ENCODE assay signal across 12 cellular contexts in the genomic region with DNA sequence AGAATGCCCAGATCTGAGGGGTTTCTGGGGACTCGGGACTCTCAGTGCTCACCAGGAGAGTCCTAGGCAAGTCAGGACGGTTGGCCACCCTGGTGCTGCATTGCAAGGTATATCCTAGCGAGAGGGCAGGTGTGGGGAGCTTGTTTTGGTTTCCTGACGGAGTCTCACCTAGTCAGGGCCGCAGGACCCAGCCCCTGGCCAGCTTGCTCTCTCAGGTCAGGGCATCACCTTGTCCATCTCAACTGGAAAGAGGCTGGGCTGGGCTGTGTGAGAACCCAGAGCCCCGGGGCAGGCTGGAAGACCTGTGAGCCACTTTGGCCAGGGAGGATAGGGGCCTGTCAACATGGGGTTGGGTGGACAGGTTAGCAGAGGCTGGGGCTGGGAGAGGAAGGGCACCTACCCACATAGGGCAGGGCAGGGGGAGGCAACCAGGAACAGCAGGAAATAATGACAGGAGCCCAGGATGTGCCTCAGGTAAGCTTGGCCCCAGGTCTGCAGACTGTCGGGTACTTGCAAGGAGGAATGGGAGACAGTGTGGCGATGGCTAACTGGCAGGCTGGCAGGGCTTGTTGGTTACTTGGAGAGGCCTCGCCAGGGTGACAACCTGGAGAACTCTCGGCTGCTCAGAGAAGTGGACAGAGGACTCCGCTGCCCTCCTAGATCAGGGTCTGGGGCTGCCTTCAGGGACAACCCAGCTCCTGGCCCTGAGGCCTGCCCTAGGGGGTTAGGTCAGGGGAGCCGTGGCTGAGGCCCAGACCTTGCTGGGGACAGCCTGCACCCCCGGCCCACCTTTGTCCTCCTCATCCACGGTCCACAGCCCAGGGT. TPM values are rescaled to one million over a fixed set of nuclear protein-coding genes. Genes with fewer than 3 reads are reported as not detected.
DNase-seq lines count a peak whose midpoint lies in the region; ATAC-seq, FAIRE-seq and TF ChIP-seq lines count a peak whose summit lies in the region.
"Had no signal": no experiment of that assay in that cellular context is flagged by ENCODE, and none has a peak within 500 bp of the region (broad histone marks: within the 10 kb centered on the region; RNA-seq: fewer than 3 reads in every experiment).

No MANE protein-coding gene starts in this region.

- H3K27me3 ChIP-seq in HepG2 (ENCODE audit: control insufficient read depth in 1 of 2, insufficient read depth in 2 of 2, low read length in 2 of 2) (no peaks in the 10 kb centered on the region), right lobe of liver (no peaks in the 10 kb centered on the region), vagina (no peaks in the 10 kb centered on the region)
- H3K27me3 ChIP-seq: pancreas had no signal

- CTCF ChIA-PET in HepG2 (lab: Yijun Ruan, JAX; ENCODE audit: low intra/inter-chr PET ratio, low total read pairs): no interaction called here

- TF ChIP-seq POLR2A in HepG2 (IDR thresholded peaks at IDR 0.05; ENCODE audit: insufficient read depth in 1 of 2, low read depth in 2 of 2, low read length in 2 of 2) (no peak), right lobe of liver (IDR thresholded peaks at IDR 0.05) (no peak), vagina (IDR thresholded peaks at IDR 0.05) (no peak)

- intact Hi-C loops in HepG2 (cut with micrococcal nuclease; ENCODE audit: unreplicated experiment) (loop anchor here (10.0 kb wide), 1 partner anchor 99 kb away; no protein-coding TSS in a partner anchor), right lobe of liver (cut with DNase I) (loop anchor here (5.0 to 10.0 kb wide), 2 partner anchors 51 to 99 kb away; partner anchors contain the start of gene DDIT4 (in 1 of the 2)), vagina (cut with DNase I) (loop anchor here (5.0 kb wide), 3 partner anchors 46 to 106 kb away; partner anchors contain the start of genes ANAPC16 and ASCC1)
- intact Hi-C loops in activated T-helper 1 cell treated with anti-CD3 and anti-CD28 coated beads, Interleukin-12 subunit alpha, Interleukin-12 subunit beta, Interleukin-2, Interleukin-4 antibody, amounts not matched to agents 30 ng/mL and 10 ng/mL and 1 ng/mL, durations not matched to agents 14 hours and 24 hours and 36 hours (cut with micrococcal nuclease): no loop called here

- TF ChIP-seq RAD21 in HepG2 (CRISPR knock-in tag; IDR thresholded peaks at IDR 0.05): no peak

- TF ChIP-seq CTCF in HepG2 (CRISPR knock-in tag; IDR thresholded peaks at IDR 0.05) (no peak), right lobe of liver (IDR thresholded peaks at IDR 0.05) (no peak), vagina (IDR thresholded peaks at IDR 0.05) (no peak)

- ATAC-seq in HepG2: no peak
- ATAC-seq in right lobe of liver: no peak
- no peak for ATAC-seq in memory B cell (ENCODE audit: low read depth)
- ATAC-seq: GM12878, pancreas had no signal

- H3K4me1 ChIP-seq in HepG2 (ENCODE audit: insufficient read depth, low read length): peaks cover 86% of the 10 kb centered on the region
- peaks cover 0 to 42% (median 19%) of the 10 kb centered on the region in 4 donors for H3K4me1 ChIP-seq in right lobe of liver
- H3K4me1 ChIP-seq in vagina: peaks cover 86% of the 10 kb centered on the region

- H3K79me2 ChIP-seq in HepG2 (ENCODE audit: insufficient read depth, low read length): no peaks in the 10 kb centered on the region

- no peak overlapping the region for H3K4me3 ChIP-seq in HepG2 (replicated peaks in 1 of 3; ENCODE audit: insufficient read depth in 1 of 3, low read depth in 2 of 3, low read length in 3 of 3)
- H3K4me3 ChIP-seq in right lobe of liver: no peak overlapping the region
- H3K4me3 ChIP-seq in vagina: no peak overlapping the region
- H3K4me3 ChIP-seq: GM12878, pancreas had no signal

- no peaks in the 10 kb centered on the region for H3K9me3 Mint-ChIP-seq in activated T-helper 1 cell treated with anti-CD3 and anti-CD28 coated beads, Interleukin-12 subunit alpha, Interleukin-12 subunit beta, Interleukin-2, Interleukin-4 antibody, amounts not matched to agents 30 ng/mL and 10 ng/mL and 1 ng/mL, durations not matched to agents 14 hours and 24 hours and 36 hours
- no peaks in the 10 kb centered on the region for H3K9me3 Mint-ChIP-seq in memory B cell

- no peak overlapping the region for H3K4me2 ChIP-seq in HepG2 (ENCODE audit: low read depth, low read length)

- no peak for FAIRE-seq in HepG2 (lab: Jason Lieb, UNC)
- FAIRE-seq: GM12878, pancreas had no signal

- no peak overlapping the region for H3K9ac ChIP-seq in HepG2 (ENCODE audit: insufficient read depth, low read depth, low read length)

- no peaks in the 10 kb centered on the region for H3K27me3 Mint-ChIP-seq in activated T-helper 1 cell treated with anti-CD3 and anti-CD28 coated beads, Interleukin-12 subunit alpha, Interleukin-12 subunit beta, Interleukin-2, Interleukin-4 antibody, amounts not matched to agents 30 ng/mL and 10 ng/mL and 1 ng/mL, durations not matched to agents 14 hours and 24 hours and 36 hours (ENCODE audit: insufficient read depth)
- no peaks in the 10 kb centered on the region for H3K27me3 Mint-ChIP-seq in memory B cell

- TF ChIP-seq EP300 in HepG2 (IDR thresholded peaks at IDR 0.05; ENCODE audit: low read depth in 2 of 2, low read length in 2 of 2) (no peak), HepG2 (CRISPR knock-in tag; IDR thresholded peaks at IDR 0.05; ENCODE audit: borderline replicate concordance) (no peak)

- H3K36me3 Mint-ChIP-seq in activated T-helper 1 cell treated with anti-CD3 and anti-CD28 coated beads, Interleukin-12 subunit alpha, Interleukin-12 subunit beta, Interleukin-2, Interleukin-4 antibody, amounts not matched to agents 30 ng/mL and 10 ng/mL and 1 ng/mL, durations not matched to agents 14 hours and 24 hours and 36 hours (ENCODE audit: low read depth): peaks cover 6% of the 10 kb centered on the region
- no peaks in the 10 kb centered on the region for H3K36me3 Mint-ChIP-seq in memory B cell

- 76% methylated on average over 10 of the region's 14 CpGs for WGBS in HepG2 (ENCODE audit: low lambda C conversion rate)
- no CpG with 5 or more reads among the region's 14 CpGs for WGBS in right lobe of liver (ENCODE audit: insufficient coverage, low coverage, low lambda C conversion rate, missing lambda C conversion rate)

- DNase-seq in HepG2 (ENCODE audit: low spot score): no peak
- DNase-seq in right lobe of liver: no peak
- no peak for DNase-seq in activated T-helper 1 cell treated with anti-CD3 and anti-CD28 coated beads, Interleukin-12 subunit alpha, Interleukin-12 subunit beta, Interleukin-2, Interleukin-4 antibody, amounts not matched to agents 30 ng/mL and 10 ng/mL and 1 ng/mL, durations not matched to agents 14 hours and 24 hours and 36 hours (ENCODE audit: low spot score)
- no peak for DNase-seq in memory B cell (ENCODE audit: low spot score in 2 of 2)
- DNase-seq in vagina (ENCODE audit: extremely low spot score in 2 of 2): no peak
- no peak for DNase-seq in NCI-H187 (lab: John Stamatoyannopoulos, UW)
- DNase-seq in NOMO-1 treated with dmso at 0.1 percent for 144 hours (lab: John Stamatoyannopoulos, UW; ENCODE audit: unreplicated experiment): no peak
- no peak for DNase-seq in SIG-M5 (lab: John Stamatoyannopoulos, UW)
- DNase-seq: anterior cingulate cortex, NCI-H2081 had no signal

- no peak overlapping the region for H2AFZ ChIP-seq in HepG2 (ENCODE audit: low read length)

- POLR2A ChIA-PET in HepG2 (lab: Yijun Ruan, JAX): interaction anchor here (1.3 to 8.1 kb wide), 4 partner anchors 9 to 63 kb away, joined by 4 to 322 read pairs (median 110); partner anchors contain the start of gene DDIT4

- peaks cover 62% of the 10 kb centered on the region for H3K4me1 Mint-ChIP-seq in activated T-helper 1 cell treated with anti-CD3 and anti-CD28 coated beads, Interleukin-12 subunit alpha, Interleukin-12 subunit beta, Interleukin-2, Interleukin-4 antibody, amounts not matched to agents 30 ng/mL and 10 ng/mL and 1 ng/mL, durations not matched to agents 14 hours and 24 hours and 36 hours (ENCODE audit: low read depth)
- peaks cover 36% of the 10 kb centered on the region for H3K4me1 Mint-ChIP-seq in memory B cell

- in situ Hi-C loops in HepG2 (cut with HindIII; ENCODE audit: extremely low pct_ligation_motif_present, low pct_unique_long_range_greater_than_20kb): no loop called here

- H3K27ac Mint-ChIP-seq in activated T-helper 1 cell treated with anti-CD3 and anti-CD28 coated beads, Interleukin-12 subunit alpha, Interleukin-12 subunit beta, Interleukin-2, Interleukin-4 antibody, amounts not matched to agents 30 ng/mL and 10 ng/mL and 1 ng/mL, durations not matched to agents 14 hours and 24 hours and 36 hours: peak overlapping the region; percentile 98
- H3K27ac Mint-ChIP-seq in memory B cell: no peak overlapping the region

- peak overlapping the region; percentile 22 for H3K4me3 Mint-ChIP-seq in activated T-helper 1 cell treated with anti-CD3 and anti-CD28 coated beads, Interleukin-12 subunit alpha, Interleukin-12 subunit beta, Interleukin-2, Interleukin-4 antibody, amounts not matched to agents 30 ng/mL and 10 ng/mL and 1 ng/mL, durations not matched to agents 14 hours and 24 hours and 36 hours
- H3K4me3 Mint-ChIP-seq in memory B cell: peak overlapping the region; percentile 24

- no TSS peak for BruUV-seq in HepG2 (replicated peaks; lab: Mats Ljungman, UMichigan)

- no peaks in the 10 kb centered on the region for H3K9me3 ChIP-seq in HepG2 (ENCODE audit: low read length)
- no peaks in the 10 kb centered on the region for H3K9me3 ChIP-seq in right lobe of liver
- H3K9me3 ChIP-seq in vagina: no peaks in the 10 kb centered on the region
- H3K9me3 ChIP-seq: pancreas had no signal

- H3K27ac ChIP-seq in HepG2 (ENCODE audit: extremely low read length, insufficient read depth, low read length) (peak overlapping the region; percentile 6), right lobe of liver (no peak overlapping the region), vagina (peak overlapping the region; percentile 95)
- H3K27ac ChIP-seq: pancreas had no signal

- no peaks in the 10 kb centered on the region for H4K20me1 ChIP-seq in HepG2 (ENCODE audit: insufficient read depth, low read length)

- H3K36me3 ChIP-seq in HepG2 (replicated peaks in 1 of 2; ENCODE audit: control insufficient read depth in 1 of 2, insufficient read depth in 2 of 2, low read length in 2 of 2) (no peaks in the 10 kb centered on the region), right lobe of liver (no peaks in the 10 kb centered on the region), vagina (no peaks in the 10 kb centered on the region)
- H3K36me3 ChIP-seq: pancreas had no signal

RNA-seq across cellular contexts. Expression of gene DNAJB12, which starts 31.4 kb away (rescaled TPM):
- 11.4 and 18.2 TPM in 2 replicates for total RNA-seq in HepG2 (2016; rRNA removed; fragmentation: Illumina TruSeq; extraction: Trizol)
- total RNA-seq in HepG2 (2016; cell fraction: cytosol; rRNA removed; fragmentation: Illumina TruSeq; extraction: Trizol; ENCODE audit: low read depth): 3.9 and 5.0 TPM in 2 replicates
- 9.2 and 19.9 TPM in 2 replicates for total RNA-seq in HepG2 (2016; cell fraction: insoluble cytoplasmic fraction; rRNA removed; fragmentation: Illumina TruSeq; extraction: Trizol)
- 6.8 and 7.7 TPM in 2 replicates for total RNA-seq in HepG2 (2016; cell fraction: membrane; rRNA removed; fragmentation: Illumina TruSeq; extraction: Trizol)
- total RNA-seq in HepG2 (2016; cell fraction: nucleus; rRNA removed; fragmentation: Illumina TruSeq; extraction: Trizol): 18.8 and 22.8 TPM in 2 replicates
- 10.8 and 13.6 TPM in 2 replicates for polyA plus RNA-seq in HepG2 (2011; rRNA removed)
- polyA plus RNA-seq in HepG2 (2011; cell fraction: cytosol; rRNA removed): 8.7 and 9.8 TPM in 2 replicates
- polyA plus RNA-seq in HepG2 (2011; cell fraction: nucleus; rRNA removed): 21.4 and 23.3 TPM in 2 replicates
- 11.6 and 13.7 TPM in 2 replicates for polyA plus RNA-seq in HepG2 (2012)
- polyA plus RNA-seq in HepG2 (2016; cell fraction: cytosol; fragmentation: Illumina TruSeq; extraction: Trizol; ENCODE audit: low read depth): 3.5 TPM in 2 replicates
- 9.6 and 12.1 TPM in 2 replicates for polyA plus RNA-seq in HepG2 (2016; cell fraction: insoluble cytoplasmic fraction; fragmentation: Illumina TruSeq; extraction: Trizol; ENCODE audit: low read depth)
- 5.2 and 5.7 TPM in 2 replicates for polyA plus RNA-seq in HepG2 (2016; cell fraction: membrane; fragmentation: Illumina TruSeq; extraction: Trizol; ENCODE audit: low read depth)
- 30.8 and 32.2 TPM in 2 replicates for polyA plus RNA-seq in HepG2 (2016; cell fraction: nucleus; fragmentation: Illumina TruSeq; extraction: Trizol; ENCODE audit: insufficient read depth, low read depth)
- polyA minus RNA-seq in HepG2 (2011; rRNA and poly(A)+ RNA removed; ENCODE audit: low replicate concordance): 15.9 and 24.1 TPM in 2 replicates
- polyA minus RNA-seq in HepG2 (2011; cell fraction: cytosol; rRNA and poly(A)+ RNA removed): 8.8 and 8.9 TPM in 2 replicates
- polyA minus RNA-seq in HepG2 (2011; cell fraction: nucleus; rRNA and poly(A)+ RNA removed): 18.4 and 18.9 TPM in 2 replicates
- total RNA-seq in right lobe of liver: 10 to 100 TPM; 16.6 to 22.1 (median 19.2) TPM
- total RNA-seq in activated T-helper 1 cell treated with anti-CD3 and anti-CD28 coated beads, Interleukin-12 subunit alpha, Interleukin-12 subunit beta, Interleukin-2, Interleukin-4 antibody, amounts not matched to agents 30 ng/mL and 10 ng/mL and 1 ng/mL, durations not matched to agents 14 hours and 24 hours and 36 hours: 32.4 and 38.0 TPM in 2 replicates
- 29.7 TPM for total RNA-seq in vagina

RNA-seq across cellular contexts. Expression of gene DDIT4, which starts 49.6 kb away (rescaled TPM):
- total RNA-seq in HepG2 (2016; rRNA removed; fragmentation: Illumina TruSeq; extraction: Trizol) (35.2 and 35.6 TPM in 2 replicates), right lobe of liver (100 to 1,000 TPM in 4 of 6 experiments, 10 to 100 TPM in 2; 51.7 to 180 (median 143) TPM), vagina (1,063 TPM)
- 17.3 and 17.4 TPM in 2 replicates for total RNA-seq in HepG2 (2016; cell fraction: cytosol; rRNA removed; fragmentation: Illumina TruSeq; extraction: Trizol; ENCODE audit: low read depth)
- total RNA-seq in HepG2 (2016; cell fraction: insoluble cytoplasmic fraction; rRNA removed; fragmentation: Illumina TruSeq; extraction: Trizol): 35.9 and 37.2 TPM in 2 replicates
- total RNA-seq in HepG2 (2016; cell fraction: membrane; rRNA removed; fragmentation: Illumina TruSeq; extraction: Trizol): 34.5 and 35.2 TPM in 2 replicates
- total RNA-seq in HepG2 (2016; cell fraction: nucleus; rRNA removed; fragmentation: Illumina TruSeq; extraction: Trizol): 19.2 and 19.4 TPM in 2 replicates
- 40.7 and 78.9 TPM in 2 replicates for polyA plus RNA-seq in HepG2 (2011; rRNA removed)
- polyA plus RNA-seq in HepG2 (2011; cell fraction: cytosol; rRNA removed): 47.3 and 59.3 TPM in 2 replicates
- polyA plus RNA-seq in HepG2 (2011; cell fraction: nucleus; rRNA removed): 73.1 and 98.3 TPM in 2 replicates
- polyA plus RNA-seq in HepG2 (2012): 82.2 and 137 TPM in 2 replicates
- 3.8 and 5.2 TPM in 2 replicates for polyA plus RNA-seq in HepG2 (2016; cell fraction: cytosol; fragmentation: Illumina TruSeq; extraction: Trizol; ENCODE audit: low read depth)
- 24.9 and 26.7 TPM in 2 replicates for polyA plus RNA-seq in HepG2 (2016; cell fraction: insoluble cytoplasmic fraction; fragmentation: Illumina TruSeq; extraction: Trizol; ENCODE audit: low read depth)
- 8.1 and 8.4 TPM in 2 replicates for polyA plus RNA-seq in HepG2 (2016; cell fraction: membrane; fragmentation: Illumina TruSeq; extraction: Trizol; ENCODE audit: low read depth)
- polyA plus RNA-seq in HepG2 (2016; cell fraction: nucleus; fragmentation: Illumina TruSeq; extraction: Trizol; ENCODE audit: insufficient read depth, low read depth): 27.3 and 28.4 TPM in 2 replicates
- polyA minus RNA-seq in HepG2 (2011; rRNA and poly(A)+ RNA removed; ENCODE audit: low replicate concordance): 150 and 161 TPM in 2 replicates
- polyA minus RNA-seq in HepG2 (2011; cell fraction: cytosol; rRNA and poly(A)+ RNA removed): 74.7 and 77.2 TPM in 2 replicates
- polyA minus RNA-seq in HepG2 (2011; cell fraction: nucleus; rRNA and poly(A)+ RNA removed): 51.2 and 56.2 TPM in 2 replicates
- total RNA-seq in activated T-helper 1 cell treated with anti-CD3 and anti-CD28 coated beads, Interleukin-12 subunit alpha, Interleukin-12 subunit beta, Interleukin-2, Interleukin-4 antibody, amounts not matched to agents 30 ng/mL and 10 ng/mL and 1 ng/mL, durations not matched to agents 14 hours and 24 hours and 36 hours: 178 and 183 TPM in 2 replicates

Comparison
In these comparisons a context has a peak if more than half of its experiments do, and no peak if none do; other contexts are left out.
1. H3K27ac ChIP-seq: peak in HepG2 (single experiment) and vagina (single experiment); none in right lobe of liver (0 of 3).